In the genomic region with DNA sequence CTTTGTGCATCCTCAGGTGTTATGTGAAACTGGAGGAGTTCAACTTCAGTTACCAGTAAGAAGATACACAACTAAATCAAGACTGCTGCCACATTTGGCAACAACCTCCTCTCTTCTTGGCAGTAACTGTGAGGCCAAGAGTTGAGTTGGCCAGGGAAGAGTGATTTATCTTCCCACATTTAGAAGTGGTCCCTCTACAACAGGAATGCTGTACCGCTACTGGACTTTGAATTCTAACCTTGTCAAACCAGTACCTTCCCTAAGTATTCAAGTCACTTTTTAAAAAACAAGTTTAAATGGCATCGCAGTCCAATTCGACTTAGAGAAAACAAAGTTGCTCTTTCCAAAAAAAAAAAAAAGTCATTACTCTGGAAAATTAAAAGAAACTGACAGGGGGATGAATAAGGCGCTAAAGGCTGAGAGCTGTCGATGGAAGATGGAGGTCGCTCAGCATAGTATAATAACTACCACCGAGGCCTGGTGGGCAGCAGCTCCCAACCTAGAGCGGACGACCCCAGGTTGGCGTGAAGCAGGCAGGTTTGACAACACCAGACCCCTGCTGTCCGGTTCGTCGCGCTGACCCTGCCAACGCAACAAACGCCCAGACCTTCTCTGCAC, we compare ENCODE assay signal across 8 cellular contexts. TPM values are rescaled to one million over a fixed set of nuclear protein-coding genes. Genes with fewer than 3 reads are reported as not detected.
A peak's percentile ranks its signal among the peaks of the same experiment; 100 is the strongest.
DNase-seq lines count a peak whose midpoint lies in the region; ATAC-seq, FAIRE-seq and TF ChIP-seq lines count a peak whose summit lies in the region.

No MANE protein-coding gene starts in this region.

- DNase-seq in H54 (ENCODE audit: insufficient read length, low spot score) (no peak), SK-N-MC (ENCODE audit: low read depth, low spot score) (no peak), esophagus squamous epithelium (lab: John Stamatoyannopoulos, UW) (no peak), naive B cell (no peak), GM13976 (ENCODE audit: low spot score) (no peak), kidney glomerular epithelial cell (lab: John Stamatoyannopoulos, UW) (no peak)

- H3K4me3 ChIP-seq in SK-N-MC: peak overlapping the region; percentile 86
- peak overlapping the region; percentile 78 to 99 (median 85) for H3K4me3 ChIP-seq in esophagus squamous epithelium

- TF ChIP-seq CTCF in C4-2B (conservative IDR thresholded peaks at IDR 0.05): no peak
- no peak for TF ChIP-seq CTCF in esophagus squamous epithelium (IDR thresholded peaks at IDR 0.05)
- no peak for TF ChIP-seq CTCF in GM13976 (IDR thresholded peaks at IDR 0.05; ENCODE audit: borderline replicate concordance, control extremely low read depth, extremely low read depth, insufficient read depth, missing control alignments)

- peak overlapping the region; percentile 21 to 99 (median 87) for H3K27ac Mint-ChIP-seq in naive B cell

- H3K4me3 Mint-ChIP-seq in naive B cell: peak overlapping the region; percentile 86 to 97 (median 92)

- H3K4me1 ChIP-seq in esophagus squamous epithelium: peaks cover 8 to 83% (median 23%) of the 10 kb centered on the region in 3 donors

- ATAC-seq in naive B cell (ENCODE audit: low read depth in 2 of 2): no peak
- no peak for ATAC-seq in HG03432 (IDR thresholded peaks at IDR 0.05; ENCODE audit: unreplicated experiment)

- FAIRE-seq in H54 (lab: Jason Lieb, UNC): peak; percentile 69

- H3K9me3 ChIP-seq in SK-N-MC (ENCODE audit: low read depth, low read length) (no peaks in the 10 kb centered on the region), esophagus squamous epithelium (no peaks in the 10 kb centered on the region)

- H3K36me3 ChIP-seq in SK-N-MC (ENCODE audit: insufficient read depth, low read length) (no peaks in the 10 kb centered on the region), esophagus squamous epithelium (no peaks in the 10 kb centered on the region)

- no peaks in the 10 kb centered on the region for H3K36me3 Mint-ChIP-seq in naive B cell

- H3K27me3 ChIP-seq in esophagus squamous epithelium: no peaks in the 10 kb centered on the region

- WGBS in esophagus squamous epithelium, 2 donors: 2 to 11% methylated on average over 13 to 16 of the region's 16 CpGs

- no peaks in the 10 kb centered on the region for H3K9me3 Mint-ChIP-seq in naive B cell

- peak overlapping the region; percentile 91 for H3K27ac ChIP-seq in C4-2B
- no peak overlapping the region for H3K27ac ChIP-seq in SK-N-MC
- H3K27ac ChIP-seq in esophagus squamous epithelium: peak overlapping the region; percentile 90 to 96 (median 94)

- in situ Hi-C loops in GM13976 (cut with MboI; ENCODE audit: low sequenced_read_pairs, unreplicated experiment): no loop called here

- H3K9ac ChIP-seq in SK-N-MC (ENCODE audit: insufficient read length): peak overlapping the region; percentile 79

- intact Hi-C loops in esophagus squamous epithelium (cut with DNase I): no loop called here

- H3K4me1 Mint-ChIP-seq in naive B cell: peaks cover 16 to 32% (median 22%) of the 10 kb centered on the region in 3 donors

- TF ChIP-seq POLR2A in H54 (IDR thresholded peaks at IDR 0.05; ENCODE audit: low read depth, low read length) (no peak), esophagus squamous epithelium (IDR thresholded peaks at IDR 0.05) (no peak)

- no peaks in the 10 kb centered on the region for H3K27me3 Mint-ChIP-seq in naive B cell

RNA-seq across cellular contexts. Expression of a gene that starts 1.0 kb away (rescaled TPM):
- total RNA-seq in esophagus squamous epithelium: 10 to 100 TPM; 12.6 to 35.1 (median 15.8) TPM
- polyA plus RNA-seq in naive B cell (ENCODE audit: low read depth in 6 of 6): 1 to 10 TPM in 5 of 6 donors, under 1 TPM in 1; 0.76 to 2.9 (median 2.1) TPM
